In the genomic region with DNA sequence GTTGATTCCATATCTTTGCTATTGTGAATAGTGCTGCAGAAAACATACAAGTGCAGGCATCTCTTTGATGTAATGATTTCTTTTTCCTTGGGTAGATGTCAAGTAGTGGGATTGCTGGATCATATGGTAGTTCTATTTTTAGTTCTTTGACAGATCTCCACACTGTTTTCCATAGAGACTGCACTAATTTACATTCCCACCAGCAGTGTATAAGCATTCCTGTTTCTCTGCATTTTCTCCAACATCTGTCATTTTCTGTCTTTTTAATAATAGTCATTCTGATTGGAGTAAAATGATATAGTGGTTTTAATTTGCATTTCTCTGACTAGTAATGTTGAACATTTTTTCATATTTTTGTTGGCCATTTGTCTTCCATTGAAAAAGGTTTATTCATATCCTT, we compare ENCODE assay signal across 30 cellular contexts.
"Had no signal": no experiment of that assay in that cellular context is flagged by ENCODE, and none has a peak within 500 bp of the region (broad histone marks: within the 10 kb centered on the region; RNA-seq: fewer than 3 reads in every experiment).

No MANE protein-coding gene starts in this region.

- H3K27me3 Mint-ChIP-seq: activated B cell treated with CpG ODN at 0.5 μM for 24 hours; activated CD8-positive, alpha-beta T cell treated with anti-CD3 and anti-CD28 coated beads for 36 hours; activated naive CD8-positive, alpha-beta T cell; central memory CD8-positive, alpha-beta T cell; effector memory CD8-positive, alpha-beta T cell; T-helper 17 cell had no signal

- H3K4me3 Mint-ChIP-seq: activated B cell treated with CpG ODN at 0.5 μM for 24 hours; activated CD8-positive, alpha-beta T cell treated with anti-CD3 and anti-CD28 coated beads for 36 hours; activated naive CD8-positive, alpha-beta T cell; activated T-cell treated with anti-CD3 and anti-CD28 coated beads, Interleukin-2, amount 50 U/mL, for 4 hours; activated T-helper 17 cell treated with anti-CD3 and anti-CD28 coated beads, Interleukin-2, amount 50 U/mL, for 72 hours; central memory CD8-positive, alpha-beta T cell; effector memory CD8-positive, alpha-beta T cell; T-helper 17 cell; T-helper 2 cell treated with Interferon-gamma antibody and Interleukin-4, amounts not matched to agents 5 μg/mL and 100 μg/mL, for 36 hours had no signal

- H3K27ac Mint-ChIP-seq: activated B cell treated with CpG ODN at 0.5 μM for 24 hours; activated CD8-positive, alpha-beta T cell treated with anti-CD3 and anti-CD28 coated beads for 36 hours; activated naive CD8-positive, alpha-beta T cell; activated T-helper 17 cell treated with anti-CD3 and anti-CD28 coated beads, Interleukin-2, amount 50 U/mL, for 72 hours; T-helper 17 cell; T-helper 2 cell treated with Interferon-gamma antibody and Interleukin-4, amounts not matched to agents 5 μg/mL and 100 μg/mL, for 36 hours had no signal

- H3K9me3 Mint-ChIP-seq: central memory CD8-positive, alpha-beta T cell had no signal

- DNase-seq: activated B cell treated with CpG ODN at 0.5 μM for 24 hours; activated CD4-positive, alpha-beta T cell treated with anti-CD3 and anti-CD28 coated beads for 48 hours; activated CD4-positive, alpha-beta T cell treated with anti-CD3 and anti-CD28 coated beads, Interleukin-2, amount 50 U/mL, for 1 hour; activated CD4-positive, alpha-beta T cell treated with anti-CD3 and anti-CD28 coated beads, Interleukin-2, amount 50 U/mL, for 48 hours; activated CD8-positive, alpha-beta memory T cell treated with anti-CD3 and anti-CD28 coated beads for 24 hours; activated CD8-positive, alpha-beta T cell treated with anti-CD3 and anti-CD28 coated beads for 36 hours; activated effector memory CD4-positive, alpha-beta T cell treated with Interleukin-2 at 50 U/mL for 16 hours; activated gamma-delta T cell treated with Interleukin-2 at 50 U/mL for 16 hours; activated naive CD4-positive, alpha-beta T cell treated with anti-CD3 and anti-CD28 coated beads, Interleukin-2, amount 50 U/mL, for 16 hours; activated naive CD4-positive, alpha-beta T cell treated with Interleukin-2 at 50 U/mL for 16 hours; activated T-cell treated with anti-CD3 and anti-CD28 coated beads, Interleukin-2, amount 50 U/mL, for 4 hours; amniotic stem cell; anterior cingulate cortex; cortex of kidney; dermis blood vessel endothelial cell; effector CD4-positive, alpha-beta T cell; effector memory CD8-positive, alpha-beta T cell; erythroblast; foreskin melanocyte; heart right ventricle; T-helper 1 cell; T-helper 17 cell; T1000; WERI-Rb-1 had no signal

- H3K4me1 Mint-ChIP-seq: activated B cell treated with CpG ODN at 0.5 μM for 24 hours had no signal

- ATAC-seq: activated CD4-positive, CD25-positive, alpha-beta regulatory T cell treated with anti-CD3 and anti-CD28 coated beads, Interleukin-2, amount 50 U/mL, for 24 hours; activated CD8-positive, alpha-beta T cell treated with anti-CD3 and anti-CD28 coated beads for 36 hours; activated T-cell treated with anti-CD3 and anti-CD28 coated beads, Interleukin-2, amount 50 U/mL, for 4 hours; activated T-helper 17 cell treated with anti-CD3 and anti-CD28 coated beads, Interleukin-2, amount 50 U/mL, for 72 hours; effector memory CD8-positive, alpha-beta T cell; gastroesophageal sphincter; heart right ventricle; T-helper 17 cell had no signal
